8 cellular contexts compared by ENCODE assay signal in the genomic region with DNA sequence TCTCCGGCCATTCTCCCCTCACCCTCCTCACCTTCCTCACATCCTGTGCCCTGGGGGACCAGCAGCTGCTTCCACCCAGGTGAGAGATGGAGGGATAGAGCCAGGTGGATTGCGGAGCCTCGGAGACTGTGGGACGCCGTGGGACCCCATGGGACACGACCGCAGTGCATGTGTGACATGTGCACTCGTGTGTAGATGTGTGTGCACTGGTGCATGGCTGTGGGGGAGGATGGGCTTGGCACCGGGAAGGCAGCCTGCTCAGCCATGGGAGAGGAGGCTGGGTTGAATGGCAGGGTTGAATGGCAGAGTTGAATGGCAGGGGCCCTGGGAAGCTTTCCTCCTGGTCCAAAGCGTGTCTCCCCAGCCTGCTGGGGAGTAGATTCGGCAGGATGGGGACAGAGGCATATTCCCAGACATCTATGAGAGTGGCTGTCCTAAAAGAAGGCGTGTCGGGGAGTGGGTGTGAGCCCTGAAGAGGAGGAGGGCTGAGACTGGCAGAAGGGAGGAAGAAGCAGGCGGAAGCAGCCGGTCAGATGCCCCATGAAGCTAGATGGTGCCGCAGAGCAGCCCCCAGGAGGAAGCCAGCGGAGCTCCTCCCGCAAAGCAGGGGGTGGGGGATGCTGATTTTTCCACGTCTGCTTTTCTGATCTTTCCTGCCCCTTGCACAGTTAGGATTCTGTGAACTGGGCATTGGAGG. TPM values are rescaled to one million over a fixed set of nuclear protein-coding genes. Genes with fewer than 3 reads are reported as not detected.
DNase-seq lines count a peak whose midpoint lies in the region; ATAC-seq lines count a peak whose summit lies in the region.

No MANE protein-coding gene starts in this region.

- H3K4me3 ChIP-seq in GM08714 (ENCODE audit: low read length): peak overlapping the region; percentile 42; the same call in 1 of the 2 replicates

- ATAC-seq in HG02981 (IDR thresholded peaks at IDR 0.05; ENCODE audit: unreplicated experiment) (peak; percentile 37), left cardiac atrium (peak; percentile 60 to 74)

- intact Hi-C loops in left cardiac atrium (cut with DNase I): loop anchor here in 1 of 2 donors (2.0 to 10.0 kb wide), 3 partner anchors 64 to 178 kb away; partner anchors contain the start of genes GIMAP4 and GIMAP7

- DNase-seq in activated CD8-positive, alpha-beta memory T cell treated with anti-CD3 and anti-CD28 coated beads, Interleukin-2, amount 50 U/mL, for 4 hours: peak; percentile 64
- DNase-seq in left cardiac atrium (peak; percentile 69), NCI-H2227 (lab: John Stamatoyannopoulos, UW; ENCODE audit: unreplicated experiment) (no peak), NCI-H446 (lab: John Stamatoyannopoulos, UW) (no peak), cerebellar nuclear complex (lab: John Stamatoyannopoulos, UW) (no peak)
- DNase-seq in stimulated activated CD4-positive, alpha-beta T cell treated with anti-CD3 and anti-CD28 coated beads, Interleukin-2, amount 100 ng/mL, for 24 hours: peak; percentile 65 to 73

RNA-seq across cellular contexts. Expression of gene GIMAP8, which starts 0.8 kb away (rescaled TPM):
- 10 to 100 TPM; 16.6 to 19.7 TPM for total RNA-seq in left cardiac atrium

Comparison
In these comparisons a context has a peak if more than half of its experiments do, and no peak if none do; other contexts are left out.
1. DNase-seq: peak in activated CD8-positive, alpha-beta memory T cell treated with anti-CD3 and anti-CD28 coated beads, Interleukin-2, amount 50 U/mL, for 4 hours (single experiment), left cardiac atrium (single experiment) and stimulated activated CD4-positive, alpha-beta T cell treated with anti-CD3 and anti-CD28 coated beads, Interleukin-2, amount 100 ng/mL, for 24 hours (2 of 2); none in NCI-H2227 (single experiment), NCI-H446 (0 of 2) and cerebellar nuclear complex (0 of 2).